ENCODE assay signal across 12 cellular contexts in the genomic region with DNA sequence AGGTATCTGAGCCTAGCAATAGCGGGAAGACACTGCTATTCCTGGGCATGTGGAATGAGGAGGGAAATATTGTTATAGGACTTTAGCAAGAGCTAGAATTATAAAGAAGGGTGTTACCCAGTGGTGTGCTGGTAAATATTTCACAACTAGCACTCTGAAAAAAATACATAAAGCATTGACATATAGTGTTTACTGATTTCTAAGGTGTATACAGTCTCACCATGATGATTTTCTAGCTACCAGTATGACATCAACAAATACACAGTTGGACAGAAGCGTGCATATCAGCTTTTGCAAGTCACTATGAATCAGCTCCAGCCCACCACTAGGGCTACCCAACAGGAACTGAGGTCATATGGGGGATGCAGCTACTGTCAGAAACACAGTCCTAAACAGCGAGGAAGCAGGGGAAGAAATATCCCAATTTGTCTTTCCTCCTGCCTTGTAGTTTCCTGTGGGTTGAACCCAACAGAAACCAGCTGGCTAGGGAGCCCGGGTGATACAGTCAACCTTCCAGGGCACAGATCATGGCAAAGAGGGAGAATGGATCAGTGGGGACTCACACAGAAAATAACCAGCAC. TPM values are rescaled to one million over a fixed set of nuclear protein-coding genes. Genes with fewer than 3 reads are reported as not detected.
A peak's percentile ranks its signal among the peaks of the same experiment; 100 is the strongest.
DNase-seq lines count a peak whose midpoint lies in the region; ATAC-seq and TF ChIP-seq lines count a peak whose summit lies in the region.
"Had no signal": no experiment of that assay in that cellular context is flagged by ENCODE, and none has a peak within 500 bp of the region (broad histone marks: within the 10 kb centered on the region; RNA-seq: fewer than 3 reads in every experiment).

No MANE protein-coding gene starts in this region.

- no peaks in the 10 kb centered on the region for H3K27me3 Mint-ChIP-seq in activated CD4-positive, alpha-beta memory T cell treated with anti-CD3 and anti-CD28 coated beads, Interleukin-2, amount 10 ng/mL, durations not matched to agents 7 days and 5 days

- H4K20me1 ChIP-seq in fibroblast of lung (ENCODE audit: control insufficient read depth, extremely low read depth, insufficient read depth, low read length), result no peaks in the 10 kb centered on the region

- no peak overlapping the region for H2AFZ ChIP-seq in fibroblast of lung (ENCODE audit: low read length)

- H3K9ac ChIP-seq in fibroblast of lung (ENCODE audit: insufficient read depth, low read length), result no peak overlapping the region

- H3K4me1 ChIP-seq in fibroblast of lung (ENCODE audit: control insufficient read depth, extremely low read depth, insufficient read depth, low read length), result no peaks in the 10 kb centered on the region

- no peaks in the 10 kb centered on the region for H3K79me2 ChIP-seq in fibroblast of lung (ENCODE audit: control insufficient read depth, insufficient read depth, low read length)

- H3K4me2 ChIP-seq in fibroblast of lung (ENCODE audit: extremely low read depth, insufficient read depth, low read length), result no peak overlapping the region

- peaks cover 4% of the 10 kb centered on the region for H3K9me3 Mint-ChIP-seq in activated CD4-positive, alpha-beta memory T cell treated with anti-CD3 and anti-CD28 coated beads, Interleukin-2, amount 10 ng/mL, durations not matched to agents 7 days and 5 days

- no peaks in the 10 kb centered on the region for H3K36me3 ChIP-seq in fibroblast of lung (ENCODE audit: control insufficient read depth, insufficient read depth, low read length)

- H3K27ac ChIP-seq in fibroblast of lung (ENCODE audit: insufficient read depth, low read length), result no peak overlapping the region

- ATAC-seq in activated CD4-positive, CD25-positive, alpha-beta regulatory T cell treated with anti-CD3 and anti-CD28 coated beads, Interleukin-2, amount 50 U/mL, for 24 hours, result peak; percentile 58 to 68
- peak; percentile 52 for ATAC-seq in stimulated activated naive CD8-positive, alpha-beta T cell treated with anti-CD3 and anti-CD28 coated beads, Interleukin-15, Interleukin-2, amounts not matched to agents 100 U/mL and 50 U/mL, for 24 hours
- ATAC-seq in GM18867 (IDR thresholded peaks at IDR 0.05; ENCODE audit: unreplicated experiment), result no peak
- ATAC-seq: GM12878 had no signal

- H3K27me3 ChIP-seq in fibroblast of lung (ENCODE audit: control insufficient read depth, insufficient read depth, low read length), result no peaks in the 10 kb centered on the region

- POLR2A ChIA-PET in activated CD4-positive, alpha-beta memory T cell treated with anti-CD3 and anti-CD28 coated beads, Interleukin-2, amount 10 ng/mL, durations not matched to agents 7 days and 5 days (lab: Charles Lee), result no interaction called here

- no peak overlapping the region for H3K27ac Mint-ChIP-seq in activated CD4-positive, alpha-beta memory T cell treated with anti-CD3 and anti-CD28 coated beads, Interleukin-2, amount 10 ng/mL, durations not matched to agents 7 days and 5 days

- no peaks in the 10 kb centered on the region for H3K4me1 Mint-ChIP-seq in activated CD4-positive, alpha-beta memory T cell treated with anti-CD3 and anti-CD28 coated beads, Interleukin-2, amount 10 ng/mL, durations not matched to agents 7 days and 5 days

- no peak for TF ChIP-seq CTCF in fibroblast of lung (conservative IDR thresholded peaks at IDR 0.05 in 1 of 2, IDR thresholded peaks at IDR 0.05 in 1 of 2; ENCODE audit: low read depth in 1 of 2, low read length in 2 of 2)

- DNase-seq in activated CD4-positive, CD25-positive, alpha-beta regulatory T cell treated with anti-CD3 and anti-CD28 coated beads, Interleukin-2, amount 50 U/mL, for 72 hours, result no peak
- DNase-seq in NOMO-1 treated with DMSO at 0.1 percent for 48 hours (lab: John Stamatoyannopoulos, UW; ENCODE audit: unreplicated experiment) (peak; percentile 79), fibroblast of lung (ENCODE audit: low read depth in 2 of 2) (peak; percentile 3 to 79), amniotic stem cell (lab: John Stamatoyannopoulos, UW) (no peak)
- peak; percentile 4 for DNase-seq in stimulated activated naive CD8-positive, alpha-beta T cell treated with anti-CD3 and anti-CD28 coated beads, Interleukin-15, Interleukin-2, amounts not matched to agents 100 U/mL and 50 U/mL, for 24 hours
- DNase-seq in activated CD4-positive, alpha-beta memory T cell treated with anti-CD3 and anti-CD28 coated beads, Interleukin-2, amount 10 ng/mL, durations not matched to agents 7 days and 5 days, result no peak
- DNase-seq: effector CD8-positive, alpha-beta T cell; kidney glomerular epithelial cell; NCI-H2081 treated with DMSO at 0.1 percent for 48 hours had no signal

- no peak overlapping the region for H3K4me3 Mint-ChIP-seq in activated CD4-positive, alpha-beta memory T cell treated with anti-CD3 and anti-CD28 coated beads, Interleukin-2, amount 10 ng/mL, durations not matched to agents 7 days and 5 days

- CTCF ChIA-PET in activated CD4-positive, alpha-beta memory T cell treated with anti-CD3 and anti-CD28 coated beads, Interleukin-2, amount 10 ng/mL, durations not matched to agents 7 days and 5 days (lab: Charles Lee), result no interaction called here

- H3K36me3 Mint-ChIP-seq in activated CD4-positive, alpha-beta memory T cell treated with anti-CD3 and anti-CD28 coated beads, Interleukin-2, amount 10 ng/mL, durations not matched to agents 7 days and 5 days (ENCODE audit: low read depth), result no peaks in the 10 kb centered on the region

- no peaks in the 10 kb centered on the region for H3K9me3 ChIP-seq in fibroblast of lung (ENCODE audit: control insufficient read depth, insufficient read depth, low read depth, low read length)

- no peak overlapping the region for H3K4me3 ChIP-seq in fibroblast of lung (replicated peaks in 1 of 4; ENCODE audit: control extremely low read depth in 1 of 4, insufficient read depth in 1 of 4, low read depth in 3 of 4, low read length in 4 of 4)
- H3K4me3 ChIP-seq: GM12878 had no signal

RNA-seq across cellular contexts. Expression of gene HGD, which starts 39.6 kb away (rescaled TPM):
- under 0.01 TPM in 1 of 2 replicates, not detected in the other for total RNA-seq in fibroblast of lung
- polyA plus RNA-seq in fibroblast of lung, result 0.18 TPM in 1 of 2 replicates, not detected in the other
- not detected in 2 replicates for polyA plus RNA-seq in fibroblast of lung (2012)
- polyA minus RNA-seq in fibroblast of lung (ENCODE audit: low replicate concordance), result not detected in 2 replicates
- total RNA-seq in activated CD4-positive, alpha-beta memory T cell treated with anti-CD3 and anti-CD28 coated beads, Interleukin-2, amount 10 ng/mL, durations not matched to agents 7 days and 5 days, result under 1 TPM; 0.43 to 0.96 TPM

RNA-seq across cellular contexts. Expression of gene NDUFB4, which starts 46.3 kb away (rescaled TPM):
- 24.9 and 26.9 TPM in 2 replicates for total RNA-seq in fibroblast of lung
- polyA plus RNA-seq in fibroblast of lung, result 178 and 185 TPM in 2 replicates
- 194 and 205 TPM in 2 replicates for polyA plus RNA-seq in fibroblast of lung (2012)
- polyA minus RNA-seq in fibroblast of lung (ENCODE audit: low replicate concordance), result 42.5 and 52.1 TPM in 2 replicates
- total RNA-seq in activated CD4-positive, alpha-beta memory T cell treated with anti-CD3 and anti-CD28 coated beads, Interleukin-2, amount 10 ng/mL, durations not matched to agents 7 days and 5 days, result 100 to 1,000 TPM; 135 to 142 TPM

Comparison
In these comparisons a context has a peak if more than half of its experiments do, and no peak if none do; other contexts are left out.
1. DNase-seq: peak in NOMO-1 treated with DMSO at 0.1 percent for 48 hours (single experiment), fibroblast of lung (2 of 2) and stimulated activated naive CD8-positive, alpha-beta T cell treated with anti-CD3 and anti-CD28 coated beads, Interleukin-15, Interleukin-2, amounts not matched to agents 100 U/mL and 50 U/mL, for 24 hours (single experiment); none in activated CD4-positive, CD25-positive, alpha-beta regulatory T cell treated with anti-CD3 and anti-CD28 coated beads, Interleukin-2, amount 50 U/mL, for 72 hours (single experiment), amniotic stem cell (single experiment) and activated CD4-positive, alpha-beta memory T cell treated with anti-CD3 and anti-CD28 coated beads, Interleukin-2, amount 10 ng/mL, durations not matched to agents 7 days and 5 days (single experiment).